18 cellular contexts compared by ENCODE assay signal in genomic region chr1:218529691-218530310, GRCh38.
DNase-seq lines count a peak whose midpoint lies in the region; ATAC-seq, FAIRE-seq and TF ChIP-seq lines count a peak whose summit lies in the region.
"Had no signal": no experiment of that assay in that cellular context is flagged by ENCODE, and none has a peak within 500 bp of the region (broad histone marks: within the 10 kb centered on the region; RNA-seq: fewer than 3 reads in every experiment).

No MANE protein-coding gene starts in this region.

- H3K27ac ChIP-seq in skeletal muscle tissue (ENCODE audit: low read depth, low read length): peak overlapping the region; percentile 16

- peak; percentile 27 for DNase-seq in HTR-8/SVneo (ENCODE audit: insufficient read length, low spot score)
- peak; percentile 12 for DNase-seq in hepatic stellate cell (ENCODE audit: low spot score)
- DNase-seq in effector CD4-positive, alpha-beta T cell: no peak
- DNase-seq: activated CD4-positive, alpha-beta T cell treated with anti-CD3 and anti-CD28 coated beads, Interleukin-2, amount 10 ng/mL, durations not matched to agents 7 days and 5 days; activated gamma-delta T cell; aorta; DMS79 treated with DMSO at 0.1 percent for 48 hours; Karpas-422; NCI-H1105 treated with DMSO at 0.1 percent for 48 hours; NCI-H524 treated with DMSO at 0.1 percent for 48 hours; stimulated activated CD4-positive, alpha-beta T cell treated with anti-CD3 and anti-CD28 coated beads, Interleukin-12 subunit alpha, Interleukin-12 subunit beta, amount 100 ng/mL, for 4 hours had no signal

- no peaks in the 10 kb centered on the region for H3K9me3 ChIP-seq in skeletal muscle tissue (ENCODE audit: control insufficient read depth in 3 of 3, low read length in 3 of 3)

- no peak for FAIRE-seq in HTR-8/SVneo (lab: Jason Lieb, UNC)
- FAIRE-seq: colon, endometrium had no signal

- H3K4me3 ChIP-seq in skeletal muscle tissue (ENCODE audit: low read length in 3 of 3): no peak overlapping the region

- peak overlapping the region in 1 of 3 donors; percentile 48 for H3K9ac ChIP-seq in skeletal muscle tissue (ENCODE audit: low read depth in 1 of 3, low read length in 3 of 3)

- no peaks in the 10 kb centered on the region for H3K36me3 ChIP-seq in skeletal muscle tissue (ENCODE audit: control insufficient read depth in 3 of 3, insufficient read depth in 3 of 3, low read length in 3 of 3)

- ATAC-seq in SK-N-SH treated with all-trans-retinoic acid at 6 μM for 48 hours: peak; percentile 92
- ATAC-seq in HG03135 (IDR thresholded peaks at IDR 0.05; ENCODE audit: unreplicated experiment): no peak
- no peak for ATAC-seq in GM18907 (IDR thresholded peaks at IDR 0.05; ENCODE audit: unreplicated experiment)
- ATAC-seq: Right ventricle myocardium inferior had no signal

- no peaks in the 10 kb centered on the region for H3K27me3 ChIP-seq in skeletal muscle tissue (ENCODE audit: control insufficient read depth in 3 of 3, insufficient read depth in 3 of 3, low read length in 3 of 3)

- H3K4me1 ChIP-seq in skeletal muscle tissue (ENCODE audit: control insufficient read depth in 3 of 3, insufficient read depth in 3 of 3, low read length in 3 of 3): peaks cover 3 to 8% (median 5%) of the 10 kb centered on the region in 3 donors

TF ChIP-seq in SK-N-SH treated with all-trans-retinoic acid at 6 μM for 48 hours, 23 proteins besides CTCF, POLR2A, EP300 and RAD21:
- TF ChIP-seq SNAI2 (CRISPR knock-in tag; IDR thresholded peaks at IDR 0.05) (no peak), RARB (CRISPR knock-in tag; IDR thresholded peaks at IDR 0.05) (no peak), ARNTL (CRISPR knock-in tag; IDR thresholded peaks at IDR 0.05; ENCODE audit: borderline replicate concordance, low read depth) (no peak), PATZ1 (CRISPR knock-in tag; IDR thresholded peaks at IDR 0.05; ENCODE audit: borderline replicate concordance) (no peak), PPARA (CRISPR knock-in tag; IDR thresholded peaks at IDR 0.05; ENCODE audit: borderline replicate concordance) (no peak), GLIS3 (CRISPR knock-in tag; IDR thresholded peaks at IDR 0.05) (no peak)
